Comparison of ENCODE assay signal across 22 cellular contexts in the genomic region with DNA sequence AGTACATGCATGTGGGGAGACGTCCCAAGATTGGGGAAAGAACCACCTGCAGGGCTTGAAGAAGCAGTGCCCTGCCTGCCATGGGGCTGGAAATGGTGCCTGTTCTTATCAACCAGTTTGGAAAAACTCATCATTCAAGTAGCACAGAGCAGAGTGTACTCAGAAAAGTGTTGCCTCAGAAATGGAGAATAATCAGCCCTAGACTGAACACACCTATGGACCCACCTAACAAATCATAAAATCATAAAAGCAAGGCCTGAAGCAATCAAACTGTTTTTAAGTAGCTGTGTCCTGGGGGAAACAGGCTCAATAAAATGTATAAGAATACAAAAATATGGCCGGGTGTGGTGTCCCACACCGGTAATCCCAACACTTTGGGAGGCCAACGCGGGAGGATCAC. TPM values are rescaled to one million over a fixed set of nuclear protein-coding genes. Genes with fewer than 3 reads are reported as not detected.
DNase-seq lines count a peak whose midpoint lies in the region; ATAC-seq and TF ChIP-seq lines count a peak whose summit lies in the region.
"Had no signal": no experiment of that assay in that cellular context is flagged by ENCODE, and none has a peak within 500 bp of the region (broad histone marks: within the 10 kb centered on the region; RNA-seq: fewer than 3 reads in every experiment).

No MANE protein-coding gene starts in this region.

- no peaks in the 10 kb centered on the region for H3K9me3 ChIP-seq in transverse colon
- H3K9me3 ChIP-seq: A549; BE2C; BLaER1 treated with 17β-estradiol and CSF1 and Interleukin-3, amounts not matched to agents 10 nM and 100 nM; HAP-1 had no signal

- no peak for TF ChIP-seq EP300 in transverse colon (IDR thresholded peaks at IDR 0.05; ENCODE audit: low read depth)

- no peak for TF ChIP-seq POLR2A in transverse colon (IDR thresholded peaks at IDR 0.05)

- H3K36me3 Mint-ChIP-seq in progenitor cell of endocrine pancreas (ENCODE audit: insufficient read depth), result peaks cover 7% of the 10 kb centered on the region

- no peak overlapping the region for H3K4me3 ChIP-seq in transverse colon
- H3K4me3 ChIP-seq: A549; BLaER1 treated with 17β-estradiol and CSF1 and Interleukin-3, amounts not matched to agents 10 nM and 100 nM; HAP-1 had no signal

- peak overlapping the region; percentile 8 to 67 (median 52) for H3K27ac ChIP-seq in transverse colon
- H3K27ac ChIP-seq: A549; BLaER1 treated with 17β-estradiol and CSF1 and Interleukin-3, amounts not matched to agents 10 nM and 100 nM had no signal

- no peak overlapping the region for H3K4me3 Mint-ChIP-seq in progenitor cell of endocrine pancreas (ENCODE audit: low read depth)
- H3K4me3 Mint-ChIP-seq: CD14-positive monocyte; CD4-positive, alpha-beta T cell; CD8-positive, alpha-beta memory T cell; HFFc6 had no signal

- peaks cover 0 to 16% (median 11%) of the 10 kb centered on the region in 4 donors for H3K4me1 ChIP-seq in transverse colon
- H3K4me1 ChIP-seq: A549, BE2C, HAP-1 had no signal

- in situ Hi-C loops in transverse colon (cut with MboI; ENCODE audit: low pct_ligation_motif_present in 1 of 4, low pct_unique_long_range_greater_than_20kb in 1 of 4, low sequenced_read_pairs in 3 of 4), result loop anchor here in 3 of 4 donors (25.0 kb wide), 2 partner anchors 110 to 285 kb away; partner anchors contain the start of gene CDK3 (in 2 of the 3)

- intact Hi-C loops in left colon (cut with DNase I, micrococcal nuclease), result loop anchor here in 1 of 2 donors (10.0 kb wide), 1 partner anchor 292 kb away; the partner anchor contains the start of gene CDK3
- intact Hi-C loops in transverse colon (cut with DNase I; ENCODE audit: low total_unique reads), result loop anchor here (10.0 kb wide), 1 partner anchor 682 kb away; no protein-coding TSS in a partner anchor

- ATAC-seq in left colon, result peak; percentile 91
- ATAC-seq in HG03108 (IDR thresholded peaks at IDR 0.05; ENCODE audit: unreplicated experiment), result no peak
- no peak for ATAC-seq in HG03025 (IDR thresholded peaks at IDR 0.05; ENCODE audit: low FRiP score, unreplicated experiment)
- ATAC-seq: A549 had no signal

- WGBS in transverse colon (ENCODE audit: low coverage in 1 of 2), 2 donors, result 70% methylated on average over 5 of the region's 5 CpGs; no CpG with 5 or more reads in 1 of the 2 donors

- H3K27me3 ChIP-seq in transverse colon, result no peaks in the 10 kb centered on the region
- H3K27me3 ChIP-seq: BE2C; BLaER1 treated with 17β-estradiol and CSF1 and Interleukin-3, amounts not matched to agents 10 nM and 100 nM had no signal

- no peaks in the 10 kb centered on the region for H3K27me3 Mint-ChIP-seq in progenitor cell of endocrine pancreas
- H3K27me3 Mint-ChIP-seq: CD4-positive, alpha-beta T cell; CD8-positive, alpha-beta memory T cell had no signal

- no peaks in the 10 kb centered on the region for H3K4me1 Mint-ChIP-seq in progenitor cell of endocrine pancreas (ENCODE audit: low read depth)

- DNase-seq in left colon (no peak), progenitor cell of endocrine pancreas (ENCODE audit: low spot score, unreplicated experiment) (no peak), transverse colon (peak; percentile 39)
- DNase-seq in stimulated activated CD4-positive, alpha-beta T cell treated with anti-CD3 and anti-CD28 coated beads, Interleukin-15, amount 100 ng/mL, for 24 hours, result no peak
- DNase-seq: 8988T; ACHN; AML-193; BE2C; CD4-positive, alpha-beta T cell; CD8-positive, alpha-beta memory T cell; DMS 273 treated with DMSO at 0.1 percent for 48 hours; DMS53; DMS79 treated with DMSO at 0.1 percent for 48 hours; GF-D8; GOT3; HFFc6 had no signal

- no peaks in the 10 kb centered on the region for H3K9me3 Mint-ChIP-seq in progenitor cell of endocrine pancreas (ENCODE audit: low read depth)
- H3K9me3 Mint-ChIP-seq: CD14-positive monocyte; CD4-positive, alpha-beta T cell; CD8-positive, alpha-beta memory T cell; HFFc6 had no signal

- TF ChIP-seq CTCF in progenitor cell of endocrine pancreas (IDR thresholded peaks at IDR 0.05; ENCODE audit: unreplicated experiment), result no peak
- no peak for TF ChIP-seq CTCF in transverse colon (IDR thresholded peaks at IDR 0.05)

- no peaks in the 10 kb centered on the region for H3K36me3 ChIP-seq in transverse colon
- H3K36me3 ChIP-seq: BE2C, HAP-1 had no signal

- H3K27ac Mint-ChIP-seq in progenitor cell of endocrine pancreas, result peak overlapping the region; percentile 37
- H3K27ac Mint-ChIP-seq: CD14-positive monocyte; CD4-positive, alpha-beta T cell; CD8-positive, alpha-beta memory T cell; HFFc6 had no signal

RNA-seq across cellular contexts. Expression of gene QRICH2, which starts 11.2 kb away (rescaled TPM):
- 1 to 10 TPM; 1.9 to 2.3 TPM for total RNA-seq in left colon
- 16.0 and 18.5 TPM in 2 replicates for total RNA-seq in progenitor cell of endocrine pancreas
- 1 to 10 TPM; 1.6 to 2.6 (median 2.0) TPM for total RNA-seq in transverse colon

RNA-seq across cellular contexts. Expression of gene UBALD2, which starts 31.7 kb away (rescaled TPM):
- 100 to 1,000 TPM in 1 of 2 donors, 10 to 100 TPM in 1; 75.6 to 113 TPM for total RNA-seq in left colon
- 31.2 and 36.3 TPM in 2 replicates for total RNA-seq in progenitor cell of endocrine pancreas
- 10 to 100 TPM; 25.5 to 51.2 (median 34.5) TPM for total RNA-seq in transverse colon

RNA-seq across cellular contexts. Expression of gene RNF157, which starts 56.6 kb away (rescaled TPM):
- total RNA-seq in left colon, result 10 to 100 TPM; 23.6 to 89.3 TPM
- total RNA-seq in progenitor cell of endocrine pancreas, result 43.5 and 45.9 TPM in 2 replicates
- total RNA-seq in transverse colon, result 100 to 1,000 TPM in 1 of 4 donors, 10 to 100 TPM in 3; 32.5 to 164 (median 54.8) TPM

RNA-seq across cellular contexts. Expression of gene PRPSAP1, which starts 56.8 kb away (rescaled TPM):
- total RNA-seq in left colon (10 to 100 TPM; 61.7 to 70.3 TPM), progenitor cell of endocrine pancreas (89.6 and 90.3 TPM in 2 replicates), transverse colon (100 to 1,000 TPM in 2 of 4 donors, 10 to 100 TPM in 2; 50.1 to 147 (median 96.7) TPM)
